ENCODE assay signal across 1 cellular context in genomic region chr9:35186524-35186923, GRCh38.
TF ChIP-seq lines count a peak whose summit lies in the region.

No MANE protein-coding gene starts in this region.

TF ChIP-seq in K562, 482 proteins besides CTCF, POLR2A, EP300 and RAD21 (continued from another document):
- TF ChIP-seq ZNF407 (IDR thresholded peaks at IDR 0.05; ENCODE audit: low read depth) (no peak), ZNF184 (CRISPR knock-in tag; IDR thresholded peaks at IDR 0.05) (no peak), TEAD1 (CRISPR knock-in tag; IDR thresholded peaks at IDR 0.05) (no peak), ZKSCAN8 (CRISPR knock-in tag; IDR thresholded peaks at IDR 0.05) (no peak), EZH2 (IDR thresholded peaks at IDR 0.05; ENCODE audit: borderline replicate concordance, low read depth, low read length) (no peak), GTF2A2 (tag; IDR thresholded peaks at IDR 0.05) (no peak), ZNF408 (CRISPR knock-in tag; IDR thresholded peaks at IDR 0.05; ENCODE audit: low read depth) (no peak), ZNF695 (CRISPR knock-in tag; IDR thresholded peaks at IDR 0.05) (no peak), SMAD3 (CRISPR knock-in tag; conservative IDR thresholded peaks at IDR 0.05) (no peak), ZNF717 (CRISPR knock-in tag; IDR thresholded peaks at IDR 0.05) (no peak), TRIM28 (IDR thresholded peaks at IDR 0.05) (no peak)
- TF ChIP-seq, protein P1, sequence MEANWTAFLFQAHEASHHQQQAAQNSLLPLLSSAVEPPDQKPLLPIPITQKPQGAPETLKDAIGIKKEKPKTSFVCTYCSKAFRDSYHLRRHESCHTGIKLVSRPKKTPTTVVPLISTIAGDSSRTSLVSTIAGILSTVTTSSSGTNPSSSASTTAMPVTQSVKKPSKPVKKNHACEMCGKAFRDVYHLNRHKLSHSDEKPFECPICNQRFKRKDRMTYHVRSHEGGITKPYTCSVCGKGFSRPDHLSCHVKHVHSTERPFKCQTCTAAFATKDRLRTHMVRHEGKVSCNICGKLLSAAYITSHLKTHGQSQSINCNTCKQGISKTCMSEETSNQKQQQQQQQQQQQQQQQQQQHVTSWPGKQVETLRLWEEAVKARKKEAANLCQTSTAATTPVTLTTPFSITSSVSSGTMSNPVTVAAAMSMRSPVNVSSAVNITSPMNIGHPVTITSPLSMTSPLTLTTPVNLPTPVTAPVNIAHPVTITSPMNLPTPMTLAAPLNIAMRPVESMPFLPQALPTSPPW (CRISPR knock-in tag; IDR thresholded peaks at IDR 0.05) = no peak
- TF ChIP-seq, protein P2, sequence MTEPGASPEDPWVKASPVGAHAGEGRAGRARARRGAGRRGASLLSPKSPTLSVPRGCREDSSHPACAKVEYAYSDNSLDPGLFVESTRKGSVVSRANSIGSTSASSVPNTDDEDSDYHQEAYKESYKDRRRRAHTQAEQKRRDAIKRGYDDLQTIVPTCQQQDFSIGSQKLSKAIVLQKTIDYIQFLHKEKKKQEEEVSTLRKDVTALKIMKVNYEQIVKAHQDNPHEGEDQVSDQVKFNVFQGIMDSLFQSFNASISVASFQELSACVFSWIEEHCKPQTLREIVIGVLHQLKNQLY (CRISPR knock-in tag; conservative IDR thresholded peaks at IDR 0.05) = no peak
TF ChIP-seq in K562: peak in this region for 0.
